Comparison of ENCODE assay signal across 15 cellular contexts in genomic region chr4:85399270-85399669, GRCh38.
DNase-seq lines count a peak whose midpoint lies in the region; ATAC-seq and TF ChIP-seq lines count a peak whose summit lies in the region.
"Had no signal": no experiment of that assay in that cellular context is flagged by ENCODE, and none has a peak within 500 bp of the region (broad histone marks: within the 10 kb centered on the region; RNA-seq: fewer than 3 reads in every experiment).

No MANE protein-coding gene starts in this region.

- no peak for TF ChIP-seq CTCF in WTC11 (IDR thresholded peaks at IDR 0.05)

- DNase-seq in LHCN-M2 (ENCODE audit: low read depth) (peak; percentile 7), WTC11 (ENCODE audit: low spot score) (no peak), iPS-NIHi11 (ENCODE audit: low spot score) (no peak), AG08396 (ENCODE audit: low spot score) (no peak)
- DNase-seq in stimulated activated CD4-positive, alpha-beta T cell treated with anti-CD3 and anti-CD28 coated beads, Interleukin-1b, Interleukin-23, amount 100 ng/mL, for 48 hours, result no peak
- DNase-seq: DMS53, dorsolateral prefrontal cortex, foreskin fibroblast, natural killer cell, NCI-H226, T1000, upper lobe of left lung had no signal

- H3K27ac Mint-ChIP-seq in WTC11, result no peak overlapping the region
- H3K27ac Mint-ChIP-seq: natural killer cell had no signal

- no peak overlapping the region for H3K4me3 Mint-ChIP-seq in WTC11
- H3K4me3 Mint-ChIP-seq: natural killer cell had no signal

- POLR2A ChIA-PET in WTC11 (lab: Charles Lee), result no interaction called here

- H3K36me3 Mint-ChIP-seq in WTC11, result no peaks in the 10 kb centered on the region
- H3K36me3 Mint-ChIP-seq: natural killer cell had no signal

- no peaks in the 10 kb centered on the region for H3K27me3 Mint-ChIP-seq in WTC11 (ENCODE audit: low read depth)

- 0 out of 2 replicates have a peak, but pooled peaks cover 5% of the 10 kb centered on the region for H3K9me3 Mint-ChIP-seq in WTC11

- CTCF ChIA-PET in WTC11 (lab: Charles Lee), result no interaction called here

- no peaks in the 10 kb centered on the region for H3K4me1 Mint-ChIP-seq in WTC11
- H3K4me1 Mint-ChIP-seq: natural killer cell had no signal

- peak; percentile 83 for ATAC-seq in GM18519 (IDR thresholded peaks at IDR 0.05; ENCODE audit: low FRiP score, unreplicated experiment)
- ATAC-seq in GM21515 (IDR thresholded peaks at IDR 0.05; ENCODE audit: unreplicated experiment), result peak; percentile 81
- ATAC-seq in HG03025 (IDR thresholded peaks at IDR 0.05; ENCODE audit: low FRiP score, unreplicated experiment), result peak; percentile 67
- ATAC-seq in WTC11, result no peak
- ATAC-seq: natural killer cell had no signal

TF ChIP-seq in WTC11, 78 proteins besides CTCF, POLR2A, EP300 and RAD21:
- TF ChIP-seq FOXK1 (CRISPR knock-in tag; IDR thresholded peaks at IDR 0.05) (no peak), EMX1 (CRISPR knock-in tag; IDR thresholded peaks at IDR 0.05) (no peak), HMGA2 (CRISPR knock-in tag; IDR thresholded peaks at IDR 0.05) (no peak), GTF2I (CRISPR knock-in tag; conservative IDR thresholded peaks at IDR 0.05) (no peak), ATF6 (CRISPR knock-in tag; IDR thresholded peaks at IDR 0.05) (no peak), GABPB1 (CRISPR knock-in tag; IDR thresholded peaks at IDR 0.05) (no peak), PREB (CRISPR knock-in tag; IDR thresholded peaks at IDR 0.05; ENCODE audit: borderline replicate concordance) (no peak), ELF4 (CRISPR knock-in tag; IDR thresholded peaks at IDR 0.05; ENCODE audit: low read depth) (no peak), ZBTB43 (CRISPR knock-in tag; IDR thresholded peaks at IDR 0.05) (no peak), ESRRA (CRISPR knock-in tag; IDR thresholded peaks at IDR 0.05; ENCODE audit: borderline replicate concordance) (no peak)
- TF ChIP-seq, protein P1, sequence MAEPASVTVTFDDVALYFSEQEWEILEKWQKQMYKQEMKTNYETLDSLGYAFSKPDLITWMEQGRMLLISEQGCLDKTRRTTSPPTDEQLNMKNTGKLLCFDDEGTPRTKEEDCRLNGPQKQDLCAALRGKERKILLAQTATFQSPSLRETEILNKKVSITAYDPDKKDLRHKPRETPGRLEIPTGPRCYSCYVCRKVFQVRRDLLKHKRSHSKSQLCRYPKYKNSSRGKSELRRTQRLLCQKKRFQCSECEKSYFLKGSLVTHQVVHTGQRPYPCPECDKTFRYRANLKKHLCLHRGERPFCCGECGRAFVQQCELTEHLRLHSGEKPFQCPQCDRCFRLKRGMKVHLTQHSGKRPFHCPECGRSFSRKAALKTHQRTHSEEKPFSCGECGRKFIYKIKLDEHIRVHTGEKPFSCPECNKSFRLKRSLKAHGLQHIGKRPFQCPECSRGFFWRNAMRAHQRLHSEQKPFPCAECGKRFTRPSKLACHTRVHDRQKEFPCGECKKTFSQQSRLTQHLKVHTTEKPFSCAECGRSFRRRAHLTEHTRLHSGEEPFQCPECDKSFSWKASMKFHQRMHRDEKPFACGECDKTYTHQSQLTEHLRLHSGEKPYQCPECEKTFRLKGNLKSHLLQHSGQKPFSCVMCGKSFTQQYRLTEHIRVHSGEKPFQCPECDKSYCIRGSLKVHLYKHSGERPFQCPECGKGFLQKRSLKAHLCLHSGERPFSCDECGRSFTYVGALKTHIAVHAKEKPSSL (CRISPR knock-in tag; conservative IDR thresholded peaks at IDR 0.05), result no peak
- TF ChIP-seq, protein P2, sequence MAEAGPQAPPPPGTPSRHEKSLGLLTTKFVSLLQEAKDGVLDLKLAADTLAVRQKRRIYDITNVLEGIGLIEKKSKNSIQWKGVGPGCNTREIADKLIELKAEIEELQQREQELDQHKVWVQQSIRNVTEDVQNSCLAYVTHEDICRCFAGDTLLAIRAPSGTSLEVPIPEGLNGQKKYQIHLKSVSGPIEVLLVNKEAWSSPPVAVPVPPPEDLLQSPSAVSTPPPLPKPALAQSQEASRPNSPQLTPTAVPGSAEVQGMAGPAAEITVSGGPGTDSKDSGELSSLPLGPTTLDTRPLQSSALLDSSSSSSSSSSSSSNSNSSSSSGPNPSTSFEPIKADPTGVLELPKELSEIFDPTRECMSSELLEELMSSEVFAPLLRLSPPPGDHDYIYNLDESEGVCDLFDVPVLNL (CRISPR knock-in tag; IDR thresholded peaks at IDR 0.05; ENCODE audit: borderline replicate concordance, low read depth), result no peak
- TF ChIP-seq, protein P3, sequence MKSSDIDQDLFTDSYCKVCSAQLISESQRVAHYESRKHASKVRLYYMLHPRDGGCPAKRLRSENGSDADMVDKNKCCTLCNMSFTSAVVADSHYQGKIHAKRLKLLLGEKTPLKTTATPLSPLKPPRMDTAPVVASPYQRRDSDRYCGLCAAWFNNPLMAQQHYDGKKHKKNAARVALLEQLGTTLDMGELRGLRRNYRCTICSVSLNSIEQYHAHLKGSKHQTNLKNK (CRISPR knock-in tag; IDR thresholded peaks at IDR 0.05), result no peak
